In genomic region chr9:35962126-35962906, GRCh38 we compare ENCODE assay signal across 1 cellular context.
TF ChIP-seq lines count a peak whose summit lies in the region.

No MANE protein-coding gene starts in this region.

TF ChIP-seq in GM23338, 12 proteins besides CTCF, POLR2A, EP300 and RAD21 (continued from another document):
- no peak for TF ChIP-seq ZNF462 (CRISPR knock-in tag; IDR thresholded peaks at IDR 0.05)
